ENCODE assay signal across 1 cellular context in the genomic region with DNA sequence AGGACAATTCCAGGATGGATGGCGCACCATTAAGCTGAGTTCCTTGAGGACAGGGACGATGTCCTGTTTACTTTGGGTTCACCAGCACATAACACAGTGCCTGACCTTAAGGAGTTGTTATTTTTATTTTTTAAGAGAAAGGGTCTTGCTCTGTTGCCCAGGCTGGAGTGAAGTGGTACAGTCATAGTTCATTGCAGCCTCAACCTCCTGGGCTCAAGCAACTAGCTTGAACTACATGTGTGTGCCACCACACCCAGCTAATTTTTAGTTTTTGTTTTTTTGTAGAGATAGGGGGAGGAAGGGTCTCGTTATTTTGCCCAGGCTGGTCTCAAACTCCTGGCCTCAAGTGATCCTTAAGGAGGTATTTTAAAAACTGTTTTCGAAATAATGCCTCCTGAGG.
A peak's percentile ranks its signal among the peaks of the same experiment; 100 is the strongest.
TF ChIP-seq lines count a peak whose summit lies in the region.

No MANE protein-coding gene starts in this region.

TF ChIP-seq in HepG2, 621 proteins besides CTCF, POLR2A, EP300 and RAD21:
- TF ChIP-seq PHF21A (CRISPR knock-in tag; IDR thresholded peaks at IDR 0.05) (no peak), ZFP41 (CRISPR knock-in tag; IDR thresholded peaks at IDR 0.05; ENCODE audit: borderline replicate concordance) (no peak), ZNF121 (CRISPR knock-in tag; IDR thresholded peaks at IDR 0.05) (0 out of 2 replicates have a peak, but pooled peaks have one; percentile 12), TCF12 (IDR thresholded peaks at IDR 0.05) (no peak), TCF12 (CRISPR knock-in tag; IDR thresholded peaks at IDR 0.05) (no peak), ZNF75D (CRISPR knock-in tag; IDR thresholded peaks at IDR 0.05; ENCODE audit: borderline replicate concordance) (no peak), TBX2 (CRISPR knock-in tag; IDR thresholded peaks at IDR 0.05; ENCODE audit: borderline replicate concordance) (no peak)
- TF ChIP-seq, protein P1, sequence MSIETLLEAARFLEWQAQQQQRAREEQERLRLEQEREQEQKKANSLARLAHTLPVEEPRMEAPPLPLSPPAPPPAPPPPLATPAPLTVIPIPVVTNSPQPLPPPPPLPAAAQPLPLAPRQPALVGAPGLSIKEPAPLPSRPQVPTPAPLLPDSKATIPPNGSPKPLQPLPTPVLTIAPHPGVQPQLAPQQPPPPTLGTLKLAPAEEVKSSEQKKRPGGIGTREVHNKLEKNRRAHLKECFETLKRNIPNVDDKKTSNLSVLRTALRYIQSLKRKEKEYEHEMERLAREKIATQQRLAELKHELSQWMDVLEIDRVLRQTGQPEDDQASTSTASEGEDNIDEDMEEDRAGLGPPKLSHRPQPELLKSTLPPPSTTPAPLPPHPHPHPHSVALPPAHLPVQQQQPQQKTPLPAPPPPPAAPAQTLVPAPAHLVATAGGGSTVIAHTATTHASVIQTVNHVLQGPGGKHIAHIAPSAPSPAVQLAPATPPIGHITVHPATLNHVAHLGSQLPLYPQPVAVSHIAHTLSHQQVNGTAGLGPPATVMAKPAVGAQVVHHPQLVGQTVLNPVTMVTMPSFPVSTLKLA (IDR thresholded peaks at IDR 0.05), result no peak
